In genomic region chr2:108454440-108454839, GRCh38 we compare ENCODE assay signal across 21 cellular contexts. TPM values are rescaled to one million over a fixed set of nuclear protein-coding genes. Genes with fewer than 3 reads are reported as not detected.
DNase-seq lines count a peak whose midpoint lies in the region; ATAC-seq and TF ChIP-seq lines count a peak whose summit lies in the region.
"Had no signal": no experiment of that assay in that cellular context is flagged by ENCODE, and none has a peak within 500 bp of the region (broad histone marks: within the 10 kb centered on the region; RNA-seq: fewer than 3 reads in every experiment).

No MANE protein-coding gene starts in this region.

- no peak overlapping the region for H3K4me3 Mint-ChIP-seq in activated naive CD8-positive, alpha-beta T cell
- no peak overlapping the region for H3K4me3 Mint-ChIP-seq in activated naive CD8-positive, alpha-beta T cell treated with anti-CD3 and anti-CD28 coated beads, Interleukin-2, amount 50 U/mL, for 24 hours
- H3K4me3 Mint-ChIP-seq in activated CD4-positive, alpha-beta memory T cell treated with anti-CD3 and anti-CD28 coated beads for 36 hours = no peak overlapping the region
- H3K4me3 Mint-ChIP-seq: HFFc6 had no signal

- CTCF ChIA-PET in activated CD4-positive, alpha-beta memory T cell treated with anti-CD3 and anti-CD28 coated beads for 36 hours (lab: Charles Lee) = no interaction called here

- H2AFZ ChIP-seq in osteoblast (ENCODE audit: low read length) = no peak overlapping the region
- H2AFZ ChIP-seq: PC-9 had no signal

- intact Hi-C loops in adrenal gland (cut with DNase I) = no loop called here
- intact Hi-C loops in activated CD4-positive, alpha-beta memory T cell treated with anti-CD3 and anti-CD28 coated beads for 36 hours (cut with micrococcal nuclease) = loop anchor here (5.0 kb wide), 1 partner anchor 38 kb away; no protein-coding TSS in a partner anchor

- peaks cover 44% of the 10 kb centered on the region for H3K36me3 Mint-ChIP-seq in activated naive CD8-positive, alpha-beta T cell
- H3K36me3 Mint-ChIP-seq in activated naive CD8-positive, alpha-beta T cell treated with anti-CD3 and anti-CD28 coated beads, Interleukin-2, amount 50 U/mL, for 24 hours (ENCODE audit: low read depth) = peaks cover 64% of the 10 kb centered on the region
- H3K36me3 Mint-ChIP-seq in activated CD4-positive, alpha-beta memory T cell treated with anti-CD3 and anti-CD28 coated beads for 36 hours = peaks cover 75% of the 10 kb centered on the region

- H3K9me3 Mint-ChIP-seq in activated naive CD8-positive, alpha-beta T cell (ENCODE audit: low read depth) = peaks cover 15% of the 10 kb centered on the region
- peaks cover 23% of the 10 kb centered on the region for H3K9me3 Mint-ChIP-seq in activated naive CD8-positive, alpha-beta T cell treated with anti-CD3 and anti-CD28 coated beads, Interleukin-2, amount 50 U/mL, for 24 hours
- peaks cover 20% of the 10 kb centered on the region for H3K9me3 Mint-ChIP-seq in activated CD4-positive, alpha-beta memory T cell treated with anti-CD3 and anti-CD28 coated beads for 36 hours

- peaks cover 0 to 5% (median 4%) of the 10 kb centered on the region in 3 donors for H3K9me3 ChIP-seq in adrenal gland (replicated peaks in 1 of 3)
- no peaks in the 10 kb centered on the region for H3K9me3 ChIP-seq in osteoblast (ENCODE audit: low read depth, low read length)

- TF ChIP-seq CTCF in adrenal gland (IDR thresholded peaks at IDR 0.05) = no peak
- no peak for TF ChIP-seq CTCF in fibroblast of pulmonary artery (IDR thresholded peaks at IDR 0.05; ENCODE audit: low read length, missing control alignments)
- no peak for TF ChIP-seq CTCF in osteoblast (IDR thresholded peaks at IDR 0.05; ENCODE audit: extremely low read depth, low read depth, low read length)

- ATAC-seq in activated naive CD8-positive, alpha-beta T cell treated with anti-CD3 and anti-CD28 coated beads, Interleukin-2, amount 50 U/mL, for 24 hours = no peak
- no peak for ATAC-seq in GM21447 (IDR thresholded peaks at IDR 0.05; ENCODE audit: unreplicated experiment)

- no peaks in the 10 kb centered on the region for H4K20me1 ChIP-seq in osteoblast (ENCODE audit: insufficient read depth, low read length)

- H3K4me2 ChIP-seq in osteoblast (ENCODE audit: insufficient read depth, low read length) = no peak overlapping the region
- H3K4me2 ChIP-seq: PC-9 had no signal

- peaks cover 36% of the 10 kb centered on the region for H3K79me2 ChIP-seq in osteoblast (ENCODE audit: insufficient read depth, low read length)

- H3K4me3 ChIP-seq in adrenal gland (no peak overlapping the region), fibroblast of pulmonary artery (replicated peaks; ENCODE audit: low read depth, low read length) (no peak overlapping the region), osteoblast (ENCODE audit: insufficient read depth, low read length) (no peak overlapping the region)
- H3K4me3 ChIP-seq: HAP-1, MG63, PC-9 had no signal

- peaks cover 0 to 46% of the 10 kb centered on the region in 2 donors for H3K36me3 ChIP-seq in adrenal gland (replicated peaks in 1 of 2)
- peaks cover 42% of the 10 kb centered on the region for H3K36me3 ChIP-seq in osteoblast (ENCODE audit: insufficient read depth, low read length)

- no peak for DNase-seq in activated naive CD8-positive, alpha-beta T cell treated with anti-CD3 and anti-CD28 coated beads, Interleukin-2, amount 50 U/mL, for 24 hours
- peak in 4 of 7 donors; percentile 17 to 48 (median 24) for DNase-seq in adrenal gland
- DNase-seq in fibroblast of pulmonary artery (ENCODE audit: low read depth) = peak; percentile 4
- peak; percentile 8 for DNase-seq in osteoblast (ENCODE audit: insufficient read length, low spot score, missing footprints)
- no peak for DNase-seq in activated CD4-positive, alpha-beta memory T cell treated with anti-CD3 and anti-CD28 coated beads for 36 hours
- no peak for DNase-seq in ureter (ENCODE audit: low spot score)
- DNase-seq: GOT3, HFFc6, KBM-7, MG63, NCI-H1417, NCI-H1694 treated with DMSO at 0.1 percent for 48 hours, NCI-H2081, NCI-H2227 treated with DMSO at 0.1 percent for 48 hours, NCI-H526 treated with DMSO at 0.1 percent for 48 hours, PC-9, Right ventricle myocardium superior, RPMI8226 had no signal

- H3K27ac Mint-ChIP-seq in activated naive CD8-positive, alpha-beta T cell = peak overlapping the region; percentile 31
- no peak overlapping the region for H3K27ac Mint-ChIP-seq in activated naive CD8-positive, alpha-beta T cell treated with anti-CD3 and anti-CD28 coated beads, Interleukin-2, amount 50 U/mL, for 24 hours
- no peak overlapping the region for H3K27ac Mint-ChIP-seq in activated CD4-positive, alpha-beta memory T cell treated with anti-CD3 and anti-CD28 coated beads for 36 hours
- H3K27ac Mint-ChIP-seq: HFFc6 had no signal

- H3K4me1 ChIP-seq in adrenal gland (replicated peaks in 1 of 2) (peaks cover 7 to 12% of the 10 kb centered on the region in 2 donors), osteoblast (ENCODE audit: insufficient read depth, low read length) (peaks cover 6% of the 10 kb centered on the region)

- POLR2A ChIA-PET in activated CD4-positive, alpha-beta memory T cell treated with anti-CD3 and anti-CD28 coated beads for 36 hours (lab: Charles Lee) = interaction anchor here (0.5 kb wide), 1 partner anchor 79 kb away, joined by 3 read pairs; no protein-coding TSS in a partner anchor

- no peaks in the 10 kb centered on the region for H3K27me3 Mint-ChIP-seq in activated naive CD8-positive, alpha-beta T cell
- no peaks in the 10 kb centered on the region for H3K27me3 Mint-ChIP-seq in activated naive CD8-positive, alpha-beta T cell treated with anti-CD3 and anti-CD28 coated beads, Interleukin-2, amount 50 U/mL, for 24 hours
- no peaks in the 10 kb centered on the region for H3K27me3 Mint-ChIP-seq in activated CD4-positive, alpha-beta memory T cell treated with anti-CD3 and anti-CD28 coated beads for 36 hours

- WGBS in adrenal gland, 4 donors = 45 to 58% (median 57%) methylated on average over 2 of the region's 2 CpGs

- H3K27me3 ChIP-seq in adrenal gland = no peaks in the 10 kb centered on the region
- H3K27me3 ChIP-seq in osteoblast (ENCODE audit: insufficient read depth, low read length) = no peaks in the 10 kb centered on the region
- H3K27me3 ChIP-seq: MG63 had no signal

- peaks cover 70% of the 10 kb centered on the region for H3K4me1 Mint-ChIP-seq in activated naive CD8-positive, alpha-beta T cell (ENCODE audit: low read depth)
- H3K4me1 Mint-ChIP-seq in activated naive CD8-positive, alpha-beta T cell treated with anti-CD3 and anti-CD28 coated beads, Interleukin-2, amount 50 U/mL, for 24 hours = peaks cover 54% of the 10 kb centered on the region
- H3K4me1 Mint-ChIP-seq in activated CD4-positive, alpha-beta memory T cell treated with anti-CD3 and anti-CD28 coated beads for 36 hours (ENCODE audit: low read depth) = peaks cover 66% of the 10 kb centered on the region

- H3K27ac ChIP-seq in adrenal gland (peak overlapping the region in 4 of 5 donors; percentile 26 to 66 (median 54)), osteoblast (ENCODE audit: low read depth, low read length) (no peak overlapping the region)
- H3K27ac ChIP-seq: PC-9 had no signal

- TF ChIP-seq POLR2A in adrenal gland (IDR thresholded peaks at IDR 0.05) = no peak

RNA-seq across cellular contexts. Expression of gene GCC2, which starts 5.4 kb away (rescaled TPM):
- 10 to 100 TPM; 16.4 to 48.0 (median 37.1) TPM for total RNA-seq in adrenal gland
- 10 to 100 TPM in 2 of 3 donors, 1 to 10 TPM in 1; 9.5 to 38.8 (median 17.9) TPM for polyA plus RNA-seq in adrenal gland
- 39.8 and 44.2 TPM in 2 replicates for total RNA-seq in osteoblast
- 10 to 100 TPM; 43.6 to 47.3 TPM for total RNA-seq in activated CD4-positive, alpha-beta memory T cell treated with anti-CD3 and anti-CD28 coated beads for 36 hours
- 84.4 TPM for total RNA-seq in ureter

Comparison
In these comparisons a context has a peak if more than half of its experiments do, and no peak if none do; other contexts are left out.
1. DNase-seq: peak in adrenal gland (4 of 7), fibroblast of pulmonary artery (single experiment) and osteoblast (single experiment); none in activated naive CD8-positive, alpha-beta T cell treated with anti-CD3 and anti-CD28 coated beads, Interleukin-2, amount 50 U/mL, for 24 hours (single experiment), activated CD4-positive, alpha-beta memory T cell treated with anti-CD3 and anti-CD28 coated beads for 36 hours (single experiment) and ureter (single experiment).